ENCODE assay signal across 1 cellular context in the genomic region with DNA sequence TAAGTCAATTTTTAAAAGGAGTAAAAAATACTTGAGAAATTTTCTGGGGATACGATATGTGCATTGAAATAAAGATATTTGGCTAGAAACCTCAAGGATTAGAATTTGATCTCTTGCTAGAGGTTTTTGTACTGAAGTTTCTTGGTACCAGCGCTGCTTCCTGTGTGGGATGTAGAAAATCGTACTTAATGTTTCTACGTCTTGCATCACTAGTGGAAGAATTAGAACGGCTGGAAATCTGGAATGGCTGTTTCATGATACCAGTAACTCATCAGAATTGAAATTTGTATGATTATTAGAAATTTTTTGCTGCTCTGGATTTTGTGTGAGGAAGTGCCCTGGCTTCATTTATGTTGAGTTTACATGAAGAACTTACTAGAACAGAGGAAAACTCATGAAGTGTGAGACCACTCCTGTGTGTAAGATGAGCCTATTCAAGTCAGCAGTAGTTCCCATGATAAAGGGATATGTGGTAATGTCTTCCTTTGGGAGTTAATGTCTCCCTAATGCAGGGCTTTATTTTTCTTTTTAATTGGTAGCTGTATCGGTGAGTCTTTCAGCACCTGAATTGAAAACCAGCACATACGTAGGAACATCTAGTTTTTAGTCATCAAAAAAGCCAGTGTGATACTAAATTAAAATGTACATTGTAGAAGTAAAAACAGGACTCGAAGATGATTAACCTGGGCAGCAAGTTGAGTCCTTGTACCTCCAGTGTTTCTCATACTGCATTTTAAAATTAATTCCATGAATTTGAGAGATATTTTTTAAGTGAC.
TF ChIP-seq lines count a peak whose summit lies in the region.

No MANE protein-coding gene starts in this region.

TF ChIP-seq in GM23338, 12 proteins besides CTCF, POLR2A, EP300 and RAD21:
- TF ChIP-seq, protein P1, sequence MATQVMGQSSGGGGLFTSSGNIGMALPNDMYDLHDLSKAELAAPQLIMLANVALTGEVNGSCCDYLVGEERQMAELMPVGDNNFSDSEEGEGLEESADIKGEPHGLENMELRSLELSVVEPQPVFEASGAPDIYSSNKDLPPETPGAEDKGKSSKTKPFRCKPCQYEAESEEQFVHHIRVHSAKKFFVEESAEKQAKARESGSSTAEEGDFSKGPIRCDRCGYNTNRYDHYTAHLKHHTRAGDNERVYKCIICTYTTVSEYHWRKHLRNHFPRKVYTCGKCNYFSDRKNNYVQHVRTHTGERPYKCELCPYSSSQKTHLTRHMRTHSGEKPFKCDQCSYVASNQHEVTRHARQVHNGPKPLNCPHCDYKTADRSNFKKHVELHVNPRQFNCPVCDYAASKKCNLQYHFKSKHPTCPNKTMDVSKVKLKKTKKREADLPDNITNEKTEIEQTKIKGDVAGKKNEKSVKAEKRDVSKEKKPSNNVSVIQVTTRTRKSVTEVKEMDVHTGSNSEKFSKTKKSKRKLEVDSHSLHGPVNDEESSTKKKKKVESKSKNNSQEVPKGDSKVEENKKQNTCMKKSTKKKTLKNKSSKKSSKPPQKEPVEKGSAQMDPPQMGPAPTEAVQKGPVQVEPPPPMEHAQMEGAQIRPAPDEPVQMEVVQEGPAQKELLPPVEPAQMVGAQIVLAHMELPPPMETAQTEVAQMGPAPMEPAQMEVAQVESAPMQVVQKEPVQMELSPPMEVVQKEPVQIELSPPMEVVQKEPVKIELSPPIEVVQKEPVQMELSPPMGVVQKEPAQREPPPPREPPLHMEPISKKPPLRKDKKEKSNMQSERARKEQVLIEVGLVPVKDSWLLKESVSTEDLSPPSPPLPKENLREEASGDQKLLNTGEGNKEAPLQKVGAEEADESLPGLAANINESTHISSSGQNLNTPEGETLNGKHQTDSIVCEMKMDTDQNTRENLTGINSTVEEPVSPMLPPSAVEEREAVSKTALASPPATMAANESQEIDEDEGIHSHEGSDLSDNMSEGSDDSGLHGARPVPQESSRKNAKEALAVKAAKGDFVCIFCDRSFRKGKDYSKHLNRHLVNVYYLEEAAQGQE (IDR thresholded peaks at IDR 0.05; ENCODE audit: unreplicated experiment) = no peak
- TF ChIP-seq JUNB (IDR thresholded peaks at IDR 0.05; ENCODE audit: unreplicated experiment) (no peak), NANOG (IDR thresholded peaks at IDR 0.05; ENCODE audit: borderline replicate concordance) (no peak)
- TF ChIP-seq, protein P2, sequence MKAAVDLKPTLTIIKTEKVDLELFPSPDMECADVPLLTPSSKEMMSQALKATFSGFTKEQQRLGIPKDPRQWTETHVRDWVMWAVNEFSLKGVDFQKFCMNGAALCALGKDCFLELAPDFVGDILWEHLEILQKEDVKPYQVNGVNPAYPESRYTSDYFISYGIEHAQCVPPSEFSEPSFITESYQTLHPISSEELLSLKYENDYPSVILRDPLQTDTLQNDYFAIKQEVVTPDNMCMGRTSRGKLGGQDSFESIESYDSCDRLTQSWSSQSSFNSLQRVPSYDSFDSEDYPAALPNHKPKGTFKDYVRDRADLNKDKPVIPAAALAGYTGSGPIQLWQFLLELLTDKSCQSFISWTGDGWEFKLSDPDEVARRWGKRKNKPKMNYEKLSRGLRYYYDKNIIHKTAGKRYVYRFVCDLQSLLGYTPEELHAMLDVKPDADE (IDR thresholded peaks at IDR 0.05) = no peak
TF ChIP-seq in GM23338: peak in this region for 0.
